15 cellular contexts compared by ENCODE assay signal in the genomic region with DNA sequence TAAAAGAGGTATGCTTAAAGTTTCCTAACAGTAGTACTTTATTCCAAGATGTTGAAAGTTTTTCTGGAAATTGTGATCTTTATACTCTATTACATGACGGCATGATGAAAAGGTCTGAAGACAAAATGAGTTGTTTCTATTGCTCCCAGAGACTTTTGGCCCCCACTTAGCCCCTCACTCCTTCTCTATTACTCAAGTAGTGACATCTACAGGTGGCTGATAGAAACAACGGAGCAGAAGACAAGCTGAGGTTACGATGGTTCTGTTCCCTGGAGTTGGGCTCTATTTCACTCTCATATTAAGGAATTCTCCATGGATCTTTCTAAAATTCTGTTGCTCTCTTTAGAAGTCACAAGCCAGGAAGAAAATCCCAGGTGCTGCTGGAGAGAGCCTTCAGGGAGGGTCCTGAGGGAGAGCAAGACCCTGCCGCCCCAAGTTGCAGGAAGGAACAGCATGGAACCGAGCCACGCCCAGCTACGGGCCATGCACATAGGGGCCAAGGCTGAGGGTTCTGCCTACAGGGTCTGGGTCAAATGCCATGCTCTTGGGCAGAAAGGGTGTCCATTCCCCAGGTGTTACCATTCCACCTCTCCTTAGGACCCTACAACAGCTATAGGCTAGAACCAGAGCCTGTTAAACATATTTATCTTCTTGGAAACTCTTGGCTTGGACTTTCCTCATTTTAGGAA. TPM values are rescaled to one million over a fixed set of nuclear protein-coding genes. Genes with fewer than 3 reads are reported as not detected.
DNase-seq lines count a peak whose midpoint lies in the region; ATAC-seq, FAIRE-seq and TF ChIP-seq lines count a peak whose summit lies in the region.
"Had no signal": no experiment of that assay in that cellular context is flagged by ENCODE, and none has a peak within 500 bp of the region (broad histone marks: within the 10 kb centered on the region; RNA-seq: fewer than 3 reads in every experiment).

No MANE protein-coding gene starts in this region.

- no peak for FAIRE-seq in GM12892 (lab: Jason Lieb, UNC)
- FAIRE-seq: endothelial cell of umbilical vein, urothelium cell line had no signal

- CTCF ChIA-PET in A673 (lab: Charles Lee), result no interaction called here

- no peaks in the 10 kb centered on the region for H3K9me3 Mint-ChIP-seq in activated naive CD4-positive, alpha-beta T cell treated with anti-CD3 and anti-CD28 coated beads, Interleukin-2, amount 50 U/mL, for 72 hours
- H3K9me3 Mint-ChIP-seq: activated T-cell treated with anti-CD3 and anti-CD28 coated beads, Interleukin-2, amount 50 U/mL, for 72 hours had no signal

- no peak overlapping the region for H3K27ac Mint-ChIP-seq in activated naive CD4-positive, alpha-beta T cell treated with anti-CD3 and anti-CD28 coated beads, Interleukin-2, amount 50 U/mL, for 72 hours
- H3K27ac Mint-ChIP-seq: activated T-cell treated with anti-CD3 and anti-CD28 coated beads, Interleukin-2, amount 50 U/mL, for 72 hours had no signal

- H3K36me3 ChIP-seq in A673 (ENCODE audit: insufficient read depth, low read length, poor library complexity, severe bottlenecking) (no peaks in the 10 kb centered on the region), H7 (replicated peaks; ENCODE audit: control insufficient read depth, insufficient read depth, low read length) (no peaks in the 10 kb centered on the region), WERI-Rb-1 (no peaks in the 10 kb centered on the region)
- H3K36me3 ChIP-seq: ascending aorta had no signal

- no peaks in the 10 kb centered on the region for H3K36me3 Mint-ChIP-seq in activated naive CD4-positive, alpha-beta T cell treated with anti-CD3 and anti-CD28 coated beads, Interleukin-2, amount 50 U/mL, for 72 hours

- no peaks in the 10 kb centered on the region for H3K4me1 ChIP-seq in A673 (ENCODE audit: insufficient read depth, low read length, poor library complexity, severe bottlenecking)
- H3K4me1 ChIP-seq: ascending aorta had no signal

- H3K27ac ChIP-seq in A673 (ENCODE audit: low read depth, low read length, poor library complexity, severe bottlenecking) (no peak overlapping the region), WERI-Rb-1 (no peak overlapping the region)
- H3K27ac ChIP-seq: ascending aorta had no signal

- H3K9me3 ChIP-seq in A673 (ENCODE audit: low read depth, low read length, poor library complexity, severe bottlenecking), result no peaks in the 10 kb centered on the region
- no peaks in the 10 kb centered on the region for H3K9me3 ChIP-seq in WERI-Rb-1 (ENCODE audit: severe bottlenecking)
- H3K9me3 ChIP-seq: ascending aorta had no signal

- intact Hi-C loops in A673 (cut with micrococcal nuclease; ENCODE audit: unreplicated experiment), result loop anchor here (10.0 kb wide), 1 partner anchor 531 kb away; no protein-coding TSS in a partner anchor
- intact Hi-C loops in left colon (cut with DNase I, micrococcal nuclease), result no loop called here

- no peaks in the 10 kb centered on the region for H3K27me3 ChIP-seq in A673 (replicated peaks; ENCODE audit: insufficient read depth, low read depth, low read length, poor library complexity)
- no peaks in the 10 kb centered on the region for H3K27me3 ChIP-seq in H7 (ENCODE audit: control insufficient read depth, insufficient read depth, low read length)
- no peaks in the 10 kb centered on the region for H3K27me3 ChIP-seq in WERI-Rb-1 (ENCODE audit: insufficient read depth, low read depth, severe bottlenecking)
- H3K27me3 ChIP-seq: ascending aorta had no signal

- no peak for ATAC-seq in left colon
- ATAC-seq in activated naive CD4-positive, alpha-beta T cell treated with anti-CD3 and anti-CD28 coated beads, Interleukin-2, amount 50 U/mL, for 72 hours, result no peak
- ATAC-seq: activated T-cell treated with anti-CD3 and anti-CD28 coated beads, Interleukin-2, amount 50 U/mL, for 72 hours had no signal

- DNase-seq in A673 (ENCODE audit: low spot score) (no peak), H7 (peak; percentile 43), WERI-Rb-1 (no peak), iPS-NIHi7 (ENCODE audit: extremely low spot score) (peak; percentile 56), left colon (no peak), NCI-H187 treated with DMSO at 0.1 percent for 48 hours (lab: John Stamatoyannopoulos, UW) (no peak), GM12892 (ENCODE audit: insufficient read length) (no peak)
- no peak for DNase-seq in activated naive CD4-positive, alpha-beta T cell treated with anti-CD3 and anti-CD28 coated beads, Interleukin-2, amount 50 U/mL, for 72 hours (ENCODE audit: low spot score in 2 of 2)
- DNase-seq: activated CD4-positive, alpha-beta T cell treated with anti-CD3 and anti-CD28 coated beads for 1 hour; activated T-cell treated with anti-CD3 and anti-CD28 coated beads, Interleukin-2, amount 50 U/mL, for 72 hours; NCI-H1694 treated with DMSO at 0.1 percent for 48 hours had no signal

- TF ChIP-seq CTCF in A673 (conservative IDR thresholded peaks at IDR 0.05; ENCODE audit: low read depth, low read length), result peak; percentile 40; the same call in 1 of the 2 replicates
- TF ChIP-seq CTCF in WERI-Rb-1 (IDR thresholded peaks at IDR 0.05; ENCODE audit: low read depth, low read length), result peak; percentile 59

- BruUV-seq in A673 (replicated peaks; lab: Mats Ljungman, UMichigan), result no TSS peak

- POLR2A ChIA-PET in A673 (lab: Charles Lee; ENCODE audit: low non-redundant PET), result no interaction called here

- no peak for TF ChIP-seq POLR2A in GM12892 (IDR thresholded peaks at IDR 0.05; ENCODE audit: low read depth, low read length)

- H3K4me3 ChIP-seq in A673 (ENCODE audit: low read depth, low read length, poor library complexity, severe bottlenecking), result no peak overlapping the region
- no peak overlapping the region for H3K4me3 ChIP-seq in H7 (ENCODE audit: insufficient read depth, low read depth, low read length)
- H3K4me3 ChIP-seq in WERI-Rb-1 (ENCODE audit: low read depth, low read length), result no peak overlapping the region
- H3K4me3 ChIP-seq: ascending aorta had no signal

RNA-seq across cellular contexts. Expression of gene RPL9, which starts 22.7 kb away (rescaled TPM):
- total RNA-seq in A673 (2021), result 907 and 971 TPM in 2 replicates
- 1,441 and 1,920 TPM in 2 replicates for total RNA-seq in H7 (2014; rRNA removed; shearing (Covaris generic))
- 1,000 to 10,000 TPM in 1 of 2 donors, 100 to 1,000 TPM in 1; 939 to 1,067 TPM for total RNA-seq in left colon
- 1,000 to 10,000 TPM; 1,913 to 2,275 TPM for total RNA-seq in activated naive CD4-positive, alpha-beta T cell treated with anti-CD3 and anti-CD28 coated beads, Interleukin-2, amount 50 U/mL, for 72 hours
- 7,151 TPM for polyA plus RNA-seq in GM12892 (2012; ENCODE audit: missing spikeins)

RNA-seq across cellular contexts. Expression of gene LIAS, which starts 22.8 kb away (rescaled TPM):
- total RNA-seq in A673 (2021), result 17.6 and 19.1 TPM in 2 replicates
- total RNA-seq in H7 (2014; rRNA removed; shearing (Covaris generic)), result 18.4 and 28.1 TPM in 2 replicates
- total RNA-seq in left colon, result 10 to 100 TPM; 19.0 to 20.0 TPM
- total RNA-seq in activated naive CD4-positive, alpha-beta T cell treated with anti-CD3 and anti-CD28 coated beads, Interleukin-2, amount 50 U/mL, for 72 hours, result 10 to 100 TPM; 23.2 to 40.2 TPM
- polyA plus RNA-seq in GM12892 (2012; ENCODE audit: missing spikeins), result 27.1 TPM

RNA-seq across cellular contexts. Expression of gene KLB, which starts 29.3 kb away (rescaled TPM):
- total RNA-seq in A673 (2021) (not detected in 2 replicates), left colon (1 to 10 TPM in 1 of 2 donors, under 1 TPM in 1; 0.64 to 2.3 TPM)
- total RNA-seq in H7 (2014; rRNA removed; shearing (Covaris generic)), result 0.04 TPM in 1 of 2 replicates, not detected in the other
- not detected for total RNA-seq in activated naive CD4-positive, alpha-beta T cell treated with anti-CD3 and anti-CD28 coated beads, Interleukin-2, amount 50 U/mL, for 72 hours
- 0.15 TPM for polyA plus RNA-seq in GM12892 (2012; ENCODE audit: missing spikeins)
- total RNA-seq: activated T-cell treated with anti-CD3 and anti-CD28 coated beads, Interleukin-2, amount 50 U/mL, for 72 hours; ascending aorta; Daoy; endothelial cell of umbilical vein had no signal

Comparison
In these comparisons a context has a peak if more than half of its experiments do, and no peak if none do; other contexts are left out.
1. DNase-seq: peak in H7 (single experiment) and iPS-NIHi7 (single experiment); none in A673 (single experiment), WERI-Rb-1 (single experiment), left colon (0 of 2), NCI-H187 treated with DMSO at 0.1 percent for 48 hours (single experiment), activated naive CD4-positive, alpha-beta T cell treated with anti-CD3 and anti-CD28 coated beads, Interleukin-2, amount 50 U/mL, for 72 hours (0 of 2) and GM12892 (single experiment).